In the genomic region with DNA sequence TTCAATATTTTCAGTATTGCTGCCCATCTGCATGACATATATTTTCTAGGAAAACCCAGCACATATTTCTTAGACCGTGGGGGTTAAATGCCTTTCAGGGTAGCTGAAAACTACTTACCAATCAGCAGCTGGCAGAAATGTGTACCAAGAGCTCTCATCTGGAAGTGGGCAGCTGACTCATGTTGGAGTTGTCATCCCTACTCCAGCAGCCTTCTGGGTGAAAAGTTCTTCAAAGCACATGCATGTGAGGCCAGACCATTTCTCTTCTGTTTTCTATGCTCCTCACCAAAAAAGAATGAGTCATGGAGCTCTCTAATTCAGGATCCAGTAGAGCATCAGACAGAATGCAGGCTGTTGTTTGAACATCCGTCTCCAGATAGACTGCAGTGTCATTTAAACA, we compare ENCODE assay signal across 22 cellular contexts.
"Had no signal": no experiment of that assay in that cellular context is flagged by ENCODE, and none has a peak within 500 bp of the region (broad histone marks: within the 10 kb centered on the region; RNA-seq: fewer than 3 reads in every experiment).

No MANE protein-coding gene starts in this region.

- H3K4me3 Mint-ChIP-seq: naive thymus-derived CD4-positive, alpha-beta T cell; nephron progenitor cell; stimulated activated effector memory CD8-positive, alpha-beta T cell treated with anti-CD3 and anti-CD28 coated beads, Interleukin-12 subunit alpha, Interleukin-12 subunit beta, amount 100 ng/mL, for 72 hours; stimulated activated naive CD8-positive, alpha-beta T cell treated with anti-CD3 and anti-CD28 coated beads, Interleukin-15, Interleukin-2, amounts not matched to agents 100 ng/mL and 50 ng/mL, for 24 hours had no signal

- H3K36me3 ChIP-seq: heart left ventricle, right lobe of liver, thoracic aorta had no signal

- ATAC-seq: esophagus mucosa; foreskin keratinocyte; heart left ventricle; naive thymus-derived CD4-positive, alpha-beta T cell; psoas muscle; right lobe of liver; stimulated activated effector memory CD8-positive, alpha-beta T cell treated with anti-CD3 and anti-CD28 coated beads, Interleukin-12 subunit alpha, Interleukin-12 subunit beta, amount 100 ng/mL, for 72 hours had no signal

- H3K9me3 Mint-ChIP-seq: nephron progenitor cell had no signal

- H3K9me3 ChIP-seq: right lobe of liver, thoracic aorta had no signal

- H3K36me3 Mint-ChIP-seq: naive thymus-derived CD4-positive, alpha-beta T cell; stimulated activated effector memory CD8-positive, alpha-beta T cell treated with anti-CD3 and anti-CD28 coated beads, Interleukin-12 subunit alpha, Interleukin-12 subunit beta, amount 100 ng/mL, for 72 hours had no signal

- H3K4me1 ChIP-seq: foreskin keratinocyte, heart left ventricle, parathyroid adenoma, psoas muscle, right lobe of liver had no signal

- H3K27me3 Mint-ChIP-seq: stimulated activated naive CD8-positive, alpha-beta T cell treated with anti-CD3 and anti-CD28 coated beads, Interleukin-15, Interleukin-2, amounts not matched to agents 100 ng/mL and 50 ng/mL, for 24 hours had no signal

- H3K27ac Mint-ChIP-seq: naive thymus-derived CD4-positive, alpha-beta T cell; nephron progenitor cell; stimulated activated effector memory CD8-positive, alpha-beta T cell treated with anti-CD3 and anti-CD28 coated beads, Interleukin-12 subunit alpha, Interleukin-12 subunit beta, amount 100 ng/mL, for 72 hours; stimulated activated naive CD8-positive, alpha-beta T cell treated with anti-CD3 and anti-CD28 coated beads, Interleukin-15, Interleukin-2, amounts not matched to agents 100 ng/mL and 50 ng/mL, for 24 hours had no signal

- H3K4me3 ChIP-seq: dorsolateral prefrontal cortex, heart left ventricle, psoas muscle, right lobe of liver, thoracic aorta had no signal

- H3K27me3 ChIP-seq: foreskin keratinocyte, right lobe of liver had no signal

- DNase-seq: cortex of kidney; dorsolateral prefrontal cortex; effector CD8-positive, alpha-beta T cell; foreskin keratinocyte; heart left ventricle; hippocampal formation; kidney glomerular epithelial cell; mesendoderm; naive thymus-derived CD4-positive, alpha-beta T cell; nephron progenitor cell; psoas muscle; retina; right lobe of liver; stimulated activated CD4-positive, alpha-beta T cell treated with anti-CD3 and anti-CD28 coated beads, Interleukin-4, amount 100 ng/mL, for 1 hour; stimulated activated CD8-positive, alpha-beta memory T cell treated with anti-CD3 and anti-CD28 coated beads, Interleukin-4, amount 100 ng/mL, for 48 hours; substantia nigra; trophoblast cell had no signal

- H3K4me1 Mint-ChIP-seq: naive thymus-derived CD4-positive, alpha-beta T cell; nephron progenitor cell; stimulated activated effector memory CD8-positive, alpha-beta T cell treated with anti-CD3 and anti-CD28 coated beads, Interleukin-12 subunit alpha, Interleukin-12 subunit beta, amount 100 ng/mL, for 72 hours had no signal
